In genomic region chr1:94092210-94092613, GRCh38 we compare ENCODE assay signal across 11 cellular contexts. TPM values are rescaled to one million over a fixed set of nuclear protein-coding genes. Genes with fewer than 3 reads are reported as not detected.
A peak's percentile ranks its signal among the peaks of the same experiment; 100 is the strongest.
DNase-seq lines count a peak whose midpoint lies in the region; ATAC-seq, FAIRE-seq and TF ChIP-seq lines count a peak whose summit lies in the region.
"Had no signal": no experiment of that assay in that cellular context is flagged by ENCODE, and none has a peak within 500 bp of the region (broad histone marks: within the 10 kb centered on the region; RNA-seq: fewer than 3 reads in every experiment).

No MANE protein-coding gene starts in this region.

- WGBS in heart left ventricle, 4 donors = 43 to 63% (median 48%) methylated on average over 4 of the region's 4 CpGs
- 0% methylated on average over 4 of the region's 4 CpGs for WGBS in K562 (ENCODE audit: insufficient coverage, low coverage, missing lambda C conversion rate)
- WGBS in HepG2 (ENCODE audit: low lambda C conversion rate) = 67% methylated on average over 4 of the region's 4 CpGs
- WGBS in aorta, 2 donors = 77 to 81% methylated on average over 4 of the region's 4 CpGs

- peaks cover 0 to 68% (median 57%) of the 10 kb centered on the region in 12 donors for H3K4me1 ChIP-seq in heart left ventricle
- H3K4me1 ChIP-seq in K562 (replicated peaks in 1 of 2; ENCODE audit: control insufficient read depth in 2 of 2, insufficient read depth in 2 of 2, low read length in 2 of 2) = peaks cover 0 to 3% of the 10 kb centered on the region in 2 experiments; a peak in 1 of 5 replicates
- H3K4me1 ChIP-seq in HepG2 (ENCODE audit: insufficient read depth, low read length) = peaks cover 43% of the 10 kb centered on the region
- peaks cover 0 to 9% of the 10 kb centered on the region in 2 donors for H3K4me1 ChIP-seq in aorta (ENCODE audit: control insufficient read depth in 1 of 2, insufficient read depth in 2 of 2, low read length in 2 of 2)

- H4K20me1 ChIP-seq in K562 (replicated peaks; ENCODE audit: control insufficient read depth, insufficient read depth, low read length) (no peaks in the 10 kb centered on the region), HepG2 (ENCODE audit: insufficient read depth, low read length) (no peaks in the 10 kb centered on the region)

- CTCF ChIA-PET in K562 (lab: Yijun Ruan, JAX; ENCODE audit: low intra/inter-chr PET ratio) (no interaction called here), HepG2 (lab: Yijun Ruan, JAX; ENCODE audit: low intra/inter-chr PET ratio, low total read pairs) (no interaction called here)

- TF ChIP-seq CTCF in heart left ventricle (IDR thresholded peaks at IDR 0.05) (no peak), K562 (IDR thresholded peaks at IDR 0.05 in 2 of 3, conservative IDR thresholded peaks at IDR 0.05 in 1 of 3; ENCODE audit: insufficient read depth in 2 of 3, low read depth in 1 of 3, low read length in 3 of 3) (no peak), HepG2 (CRISPR knock-in tag; IDR thresholded peaks at IDR 0.05) (no peak)

- H3K79me2 ChIP-seq in K562 (ENCODE audit: control insufficient read depth, insufficient read depth, low read length) (no peaks in the 10 kb centered on the region), HepG2 (ENCODE audit: insufficient read depth, low read length) (no peaks in the 10 kb centered on the region)

- H3K4me2 ChIP-seq in K562 (ENCODE audit: insufficient read depth, low read length) (no peak overlapping the region), HepG2 (ENCODE audit: low read depth, low read length) (no peak overlapping the region)

- no peak for FAIRE-seq in K562 (lab: Jason Lieb, UNC)
- FAIRE-seq in HepG2 (lab: Jason Lieb, UNC) = no peak
- FAIRE-seq: D721Med, islet of Langerhans had no signal

- H3K9me3 ChIP-seq in heart left ventricle (no peaks in the 10 kb centered on the region), K562 (replicated peaks; ENCODE audit: control insufficient read depth, insufficient read depth, low read depth, low read length) (no peaks in the 10 kb centered on the region), HepG2 (ENCODE audit: low read length) (no peaks in the 10 kb centered on the region), aorta (ENCODE audit: control insufficient read depth, low read length) (no peaks in the 10 kb centered on the region)

- H3K27ac ChIP-seq in heart left ventricle = peak overlapping the region; percentile 60 to 94 (median 82)
- H3K27ac ChIP-seq in K562 (ENCODE audit: extremely low read depth, low read depth, low read length) = no peak overlapping the region
- H3K27ac ChIP-seq in HepG2 (ENCODE audit: extremely low read length, insufficient read depth, low read length) = no peak overlapping the region
- no peak overlapping the region for H3K27ac ChIP-seq in aorta (ENCODE audit: low read depth in 1 of 2, low read length in 2 of 2)

- BruUV-seq in K562 (replicated peaks; lab: Mats Ljungman, UMichigan) (no TSS peak), HepG2 (replicated peaks; lab: Mats Ljungman, UMichigan) (no TSS peak)

- TF ChIP-seq RAD21 in K562 (CRISPR knock-in tag; conservative IDR thresholded peaks at IDR 0.05 in 1 of 2, IDR thresholded peaks at IDR 0.05 in 1 of 2) (no peak), HepG2 (CRISPR knock-in tag; IDR thresholded peaks at IDR 0.05) (no peak)

- TF ChIP-seq POLR2A in heart left ventricle (IDR thresholded peaks at IDR 0.05) (no peak), K562 (conservative IDR thresholded peaks at IDR 0.05) (no peak), HepG2 (IDR thresholded peaks at IDR 0.05; ENCODE audit: insufficient read depth in 1 of 2, low read depth in 2 of 2, low read length in 2 of 2) (no peak)

- intact Hi-C loops in heart left ventricle (cut with DNase I) (loop anchor here in 1 of 10 donors (10.0 kb wide), 1 partner anchor 73 kb away; no protein-coding TSS in a partner anchor), left ventricle myocardium superior (cut with micrococcal nuclease) (no loop called here), K562 (cut with micrococcal nuclease) (no loop called here), HepG2 (cut with micrococcal nuclease; ENCODE audit: unreplicated experiment) (no loop called here), aorta (cut with DNase I) (no loop called here)

- H2AFZ ChIP-seq in K562 (ENCODE audit: low read depth, low read length) (no peak overlapping the region), HepG2 (ENCODE audit: low read length) (no peak overlapping the region)

- no peak for TF ChIP-seq EP300 in K562 (IDR thresholded peaks at IDR 0.05; ENCODE audit: low read length)
- no peak for TF ChIP-seq EP300 in HepG2 (IDR thresholded peaks at IDR 0.05; ENCODE audit: low read depth in 2 of 2, low read length in 2 of 2)
- no peak for TF ChIP-seq EP300 in HepG2 (CRISPR knock-in tag; IDR thresholded peaks at IDR 0.05; ENCODE audit: borderline replicate concordance)

- H3K9ac ChIP-seq in K562 (ENCODE audit: insufficient read depth in 1 of 2, low read depth in 2 of 2, low read length in 2 of 2) (no peak overlapping the region), HepG2 (ENCODE audit: insufficient read depth, low read depth, low read length) (no peak overlapping the region)

- peak in 3 of 4 donors; percentile 8 to 63 (median 19) for ATAC-seq in heart left ventricle
- no peak for ATAC-seq in left ventricle myocardium superior
- ATAC-seq in K562 = no peak
- ATAC-seq in HepG2 = no peak
- ATAC-seq in aorta (ENCODE audit: low FRiP score) = peak; percentile 31
- ATAC-seq in HG03159 (IDR thresholded peaks at IDR 0.05; ENCODE audit: unreplicated experiment) = no peak

- no peak overlapping the region for H3K4me3 ChIP-seq in heart left ventricle
- no peak overlapping the region for H3K4me3 ChIP-seq in K562
- H3K4me3 ChIP-seq in HepG2 (replicated peaks in 1 of 3; ENCODE audit: insufficient read depth in 1 of 3, low read depth in 2 of 3, low read length in 3 of 3) = no peak overlapping the region
- no peak overlapping the region for H3K4me3 ChIP-seq in aorta (ENCODE audit: low read length in 2 of 2)

- in situ Hi-C loops in K562 (cut with MboI) = no loop called here
- in situ Hi-C loops in HepG2 (cut with HindIII; ENCODE audit: extremely low pct_ligation_motif_present, low pct_unique_long_range_greater_than_20kb) = no loop called here

- POLR2A ChIA-PET in K562 (lab: Yijun Ruan, JAX) (no interaction called here), HepG2 (lab: Yijun Ruan, JAX) (no interaction called here)

- no peaks in the 10 kb centered on the region for H3K27me3 ChIP-seq in heart left ventricle
- H3K27me3 ChIP-seq in K562 (ENCODE audit: control insufficient read depth in 2 of 2, insufficient read depth in 2 of 2, low read length in 2 of 2) = peaks cover 7 to 39% of the 10 kb centered on the region in 2 experiments; a peak in 4 of 5 replicates
- H3K27me3 ChIP-seq in HepG2 (ENCODE audit: control insufficient read depth in 1 of 2, insufficient read depth in 2 of 2, low read length in 2 of 2) = peaks cover 0 to 7% of the 10 kb centered on the region in 2 experiments; a peak in 3 of 5 replicates
- H3K27me3 ChIP-seq in aorta (ENCODE audit: control insufficient read depth in 1 of 2, insufficient read depth in 2 of 2, low read length in 1 of 2) = no peaks in the 10 kb centered on the region

- H3K9me1 ChIP-seq in K562 (ENCODE audit: control insufficient read depth, insufficient read depth, low read length) = no peaks in the 10 kb centered on the region

- no peaks in the 10 kb centered on the region for H3K36me3 ChIP-seq in heart left ventricle
- no peaks in the 10 kb centered on the region for H3K36me3 ChIP-seq in K562 (ENCODE audit: control insufficient read depth, insufficient read depth, low read length)
- H3K36me3 ChIP-seq in HepG2 (replicated peaks in 1 of 2; ENCODE audit: control insufficient read depth in 1 of 2, insufficient read depth in 2 of 2, low read length in 2 of 2) = no peaks in the 10 kb centered on the region
- no peaks in the 10 kb centered on the region for H3K36me3 ChIP-seq in aorta (ENCODE audit: control insufficient read depth in 1 of 2, insufficient read depth in 2 of 2, low read length in 1 of 2)

- DNase-seq in heart left ventricle (peak in 4 of 5 donors; percentile 42 to 72 (median 56)), left ventricle myocardium superior (no peak), K562 (ENCODE audit: extremely low read depth in 1 of 4, low spot score in 3 of 4) (no peak), HepG2 (ENCODE audit: low spot score) (no peak), aorta (no peak), NCI-H510A (lab: John Stamatoyannopoulos, UW) (no peak)
- no peak for DNase-seq in stimulated activated CD8-positive, alpha-beta memory T cell treated with anti-CD3 and anti-CD28 coated beads, Interleukin-4, amount 100 ng/mL, for 48 hours
- DNase-seq: NCI-H510A treated with DMSO at 0.1 percent for 48 hours had no signal

RNA-seq across cellular contexts. Expression of gene ABCA4, which starts 28.7 kb away (rescaled TPM):
- under 1 TPM in 7 of 9 donors, not detected in 2; 0.13 to 0.37 (median 0.24) TPM for total RNA-seq in heart left ventricle
- under 1 TPM; 0.04 to 0.08 TPM for polyA plus RNA-seq in heart left ventricle
- 0.55 TPM for total RNA-seq in left ventricle myocardium superior
- not detected in 2 replicates for total RNA-seq in K562 (2011; cell fraction: chromatin; rRNA removed; ENCODE audit: low replicate concordance)
- total RNA-seq in K562 (2011; cell fraction: nucleolus; rRNA removed) = not detected in 2 replicates
- total RNA-seq in K562 (2011; cell fraction: nucleoplasm; rRNA removed) = not detected in 2 replicates
- total RNA-seq in K562 (2014; rRNA removed) = not detected in 2 replicates
- total RNA-seq in K562 (2014; rRNA removed; fragmentation: Illumina TruSeq; extraction: Trizol) = not detected in 2 replicates
- not detected in 2 replicates for total RNA-seq in K562 (2015; rRNA removed; fragmentation: Illumina TruSeq; extraction: Trizol)
- total RNA-seq in K562 (2021) = not detected in 2 replicates
- polyA plus RNA-seq in K562 (2011; rRNA removed) = not detected in 2 replicates
- not detected in 2 replicates for polyA plus RNA-seq in K562 (2011; cell fraction: cytosol; rRNA removed)
- not detected in 2 replicates for polyA plus RNA-seq in K562 (2011; cell fraction: nucleus; rRNA removed)
- polyA plus RNA-seq in K562 (2012) = 0.32 TPM in 1 of 2 replicates, not detected in the other
- polyA plus RNA-seq in K562 (2014; fragmentation: Illumina TruSeq; extraction: Trizol) = 0.04 TPM in 1 of 2 replicates, not detected in the other
- under 1 TPM in 1 of 2 experiments, not detected in 1; 0.01 TPM for polyA plus RNA-seq in K562 (2014; fragmentation: Nextera tagmentation; extraction: Ambion mirVana)
- not detected in 2 replicates for polyA plus RNA-seq in K562 (2014; rRNA removed)
- not detected in 2 replicates for polyA minus RNA-seq in K562 (2011; rRNA and poly(A)+ RNA removed)
- not detected in 2 replicates for polyA minus RNA-seq in K562 (2011; cell fraction: cytosol; rRNA and poly(A)+ RNA removed)
- polyA minus RNA-seq in K562 (2011; cell fraction: nucleus; rRNA and poly(A)+ RNA removed) = not detected in 2 replicates
- 0.13 and 0.24 TPM in 2 replicates for total RNA-seq in HepG2 (2016; rRNA removed; fragmentation: Illumina TruSeq; extraction: Trizol)
- not detected in 2 replicates for total RNA-seq in HepG2 (2016; cell fraction: cytosol; rRNA removed; fragmentation: Illumina TruSeq; extraction: Trizol; ENCODE audit: low read depth)
- total RNA-seq in HepG2 (2016; cell fraction: insoluble cytoplasmic fraction; rRNA removed; fragmentation: Illumina TruSeq; extraction: Trizol) = 0.28 and 0.37 TPM in 2 replicates
- 0.03 TPM in 1 of 2 replicates, not detected in the other for total RNA-seq in HepG2 (2016; cell fraction: membrane; rRNA removed; fragmentation: Illumina TruSeq; extraction: Trizol)
- 0.34 and 0.62 TPM in 2 replicates for total RNA-seq in HepG2 (2016; cell fraction: nucleus; rRNA removed; fragmentation: Illumina TruSeq; extraction: Trizol)
- polyA plus RNA-seq in HepG2 (2011; rRNA removed) = 0.57 and 0.67 TPM in 2 replicates
- polyA plus RNA-seq in HepG2 (2011; cell fraction: cytosol; rRNA removed) = 0.24 and 0.28 TPM in 2 replicates
- 3.3 and 4.6 TPM in 2 replicates for polyA plus RNA-seq in HepG2 (2011; cell fraction: nucleus; rRNA removed)
- polyA plus RNA-seq in HepG2 (2012) = 0.71 and 0.97 TPM in 2 replicates
- polyA plus RNA-seq in HepG2 (2016; cell fraction: cytosol; fragmentation: Illumina TruSeq; extraction: Trizol; ENCODE audit: low read depth) = 0.10 TPM in 1 of 2 replicates, not detected in the other
- polyA plus RNA-seq in HepG2 (2016; cell fraction: insoluble cytoplasmic fraction; fragmentation: Illumina TruSeq; extraction: Trizol; ENCODE audit: low read depth) = 0.05 and 0.14 TPM in 2 replicates
- polyA plus RNA-seq in HepG2 (2016; cell fraction: membrane; fragmentation: Illumina TruSeq; extraction: Trizol; ENCODE audit: low read depth) = 0.07 TPM in 1 of 2 replicates, not detected in the other
- 0.79 and 1.1 TPM in 2 replicates for polyA plus RNA-seq in HepG2 (2016; cell fraction: nucleus; fragmentation: Illumina TruSeq; extraction: Trizol; ENCODE audit: insufficient read depth, low read depth)
- polyA minus RNA-seq in HepG2 (2011; rRNA and poly(A)+ RNA removed; ENCODE audit: low replicate concordance) = 0.92 and 11.5 TPM in 2 replicates
- polyA minus RNA-seq in HepG2 (2011; cell fraction: cytosol; rRNA and poly(A)+ RNA removed) = 0.20 and 0.70 TPM in 2 replicates
- polyA minus RNA-seq in HepG2 (2011; cell fraction: nucleus; rRNA and poly(A)+ RNA removed) = 0.99 and 1.4 TPM in 2 replicates
- total RNA-seq in aorta = under 1 TPM; 0.16 to 0.63 TPM
- polyA plus RNA-seq in aorta = under 1 TPM; 0.08 to 0.25 TPM

Comparison
In these comparisons a context has a peak if more than half of its experiments do, and no peak if none do; other contexts are left out.
1. ATAC-seq: peak in heart left ventricle (3 of 4) and aorta (single experiment); none in left ventricle myocardium superior (single experiment), K562 (single experiment), HepG2 (single experiment) and HG03159 (single experiment).
2. DNase-seq: peak in heart left ventricle (4 of 5); none in left ventricle myocardium superior (single experiment), K562 (0 of 4), HepG2 (single experiment), aorta (0 of 2), NCI-H510A (single experiment) and stimulated activated CD8-positive, alpha-beta memory T cell treated with anti-CD3 and anti-CD28 coated beads, Interleukin-4, amount 100 ng/mL, for 48 hours (single experiment).
3. H3K27ac ChIP-seq: peak in heart left ventricle (12 of 12); none in K562 (single experiment), HepG2 (single experiment) and aorta (0 of 2).